ENCODE assay signal across 19 cellular contexts in genomic region chr6:167054987-167055386, GRCh38. TPM values are rescaled to one million over a fixed set of nuclear protein-coding genes. Genes with fewer than 3 reads are reported as not detected.
DNase-seq lines count a peak whose midpoint lies in the region; ATAC-seq and TF ChIP-seq lines count a peak whose summit lies in the region.
"Had no signal": no experiment of that assay in that cellular context is flagged by ENCODE, and none has a peak within 500 bp of the region (broad histone marks: within the 10 kb centered on the region; RNA-seq: fewer than 3 reads in every experiment).

No MANE protein-coding gene starts in this region.

- H3K9me3 Mint-ChIP-seq in CD4-positive, alpha-beta T cell = no peaks in the 10 kb centered on the region
- no peaks in the 10 kb centered on the region for H3K9me3 Mint-ChIP-seq in effector memory CD8-positive, alpha-beta T cell
- H3K9me3 Mint-ChIP-seq: HFFc6 had no signal

- no peaks in the 10 kb centered on the region for H3K9me3 ChIP-seq in BLaER1
- no peaks in the 10 kb centered on the region for H3K9me3 ChIP-seq in CD4-positive, alpha-beta T cell (ENCODE audit: control insufficient read depth, low read length)
- H3K9me3 ChIP-seq in effector memory CD4-positive, alpha-beta T cell (ENCODE audit: control insufficient read depth, low read length) = no peaks in the 10 kb centered on the region
- H3K9me3 ChIP-seq: HAP-1 had no signal

- no peaks in the 10 kb centered on the region for H3K36me3 ChIP-seq in BLaER1
- H3K36me3 ChIP-seq in effector memory CD4-positive, alpha-beta T cell (ENCODE audit: control insufficient read depth, insufficient read depth, low read length) = no peaks in the 10 kb centered on the region
- H3K36me3 ChIP-seq: HAP-1, SJCRH30 had no signal

- peak overlapping the region; percentile 83 for H3K27ac Mint-ChIP-seq in CD4-positive, alpha-beta T cell
- peak overlapping the region in 1 of 2 donors; percentile 95 for H3K27ac Mint-ChIP-seq in effector memory CD8-positive, alpha-beta T cell
- H3K27ac Mint-ChIP-seq: HFFc6 had no signal

- TF ChIP-seq CTCF in CD4-positive, alpha-beta T cell (IDR thresholded peaks at IDR 0.05) = no peak
- no peak for TF ChIP-seq CTCF in NB4 (IDR thresholded peaks at IDR 0.05; ENCODE audit: low read depth, low read length)

- peaks cover 4% of the 10 kb centered on the region for H3K36me3 Mint-ChIP-seq in CD4-positive, alpha-beta T cell (ENCODE audit: low read depth)
- H3K36me3 Mint-ChIP-seq in effector memory CD8-positive, alpha-beta T cell (ENCODE audit: insufficient read depth) = peaks cover 9% of the 10 kb centered on the region

- H3K27ac ChIP-seq in BLaER1 = no peak overlapping the region
- H3K27ac ChIP-seq in CD4-positive, alpha-beta T cell (ENCODE audit: low read depth, low read length) = no peak overlapping the region
- H3K27ac ChIP-seq in effector memory CD4-positive, alpha-beta T cell (ENCODE audit: insufficient read depth, low read length, poor library complexity, severe bottlenecking) = peak overlapping the region; percentile 60
- H3K27ac ChIP-seq: PC-9, SJCRH30 had no signal

- peaks cover 62% of the 10 kb centered on the region for H3K4me1 Mint-ChIP-seq in CD4-positive, alpha-beta T cell (ENCODE audit: low read depth)
- peaks cover 18 to 21% of the 10 kb centered on the region in 2 donors for H3K4me1 Mint-ChIP-seq in effector memory CD8-positive, alpha-beta T cell (ENCODE audit: low read depth in 2 of 2)

- CTCF ChIA-PET in CD4-positive, alpha-beta T cell (lab: Charles Lee) = no interaction called here

- no peak for TF ChIP-seq POLR2A in NB4 (IDR thresholded peaks at IDR 0.05; ENCODE audit: extremely low read depth, insufficient read length)

- peak overlapping the region; percentile 52 for H3K4me2 ChIP-seq in BLaER1
- H3K4me2 ChIP-seq: PC-9 had no signal

- no peaks in the 10 kb centered on the region for H3K27me3 ChIP-seq in BLaER1
- no peaks in the 10 kb centered on the region for H3K27me3 ChIP-seq in CD4-positive, alpha-beta T cell (ENCODE audit: control insufficient read depth, insufficient read depth, low read length)
- no peaks in the 10 kb centered on the region for H3K27me3 ChIP-seq in effector memory CD4-positive, alpha-beta T cell (replicated peaks; ENCODE audit: control insufficient read depth, insufficient read depth, low read length, poor library complexity, severe bottlenecking)
- H3K27me3 ChIP-seq: SJCRH30 had no signal

- no peaks in the 10 kb centered on the region for H3K27me3 Mint-ChIP-seq in CD4-positive, alpha-beta T cell
- no peaks in the 10 kb centered on the region for H3K27me3 Mint-ChIP-seq in effector memory CD8-positive, alpha-beta T cell

- no peaks in the 10 kb centered on the region for H4K20me1 ChIP-seq in BLaER1

- no peak overlapping the region for H3K4me3 ChIP-seq in BLaER1
- no peak overlapping the region for H3K4me3 ChIP-seq in NB4 (ENCODE audit: low read depth, low read length)
- H3K4me3 ChIP-seq in effector memory CD4-positive, alpha-beta T cell (ENCODE audit: insufficient read depth, low read depth, low read length, poor library complexity, severe bottlenecking) = no peak overlapping the region
- H3K4me3 ChIP-seq: HAP-1, PC-9, SJCRH30 had no signal

- intact Hi-C loops in CD4-positive, alpha-beta T cell (cut with DNase I, micrococcal nuclease) = loop anchor here in 1 of 2 experiments (5.0 to 10.0 kb wide), 2 partner anchors 57 to 60 kb away; partner anchors contain the start of gene CEP43

- POLR2A ChIA-PET in CD4-positive, alpha-beta T cell (lab: Charles Lee) = no interaction called here

- no peak for ATAC-seq in CD4-positive, alpha-beta T cell (ENCODE audit: poor library complexity)
- no peak for ATAC-seq in effector memory CD8-positive, alpha-beta T cell (replicated peaks)
- no peak for ATAC-seq in SK-N-SH treated with all-trans-retinoic acid at 6 μM for 48 hours
- ATAC-seq: Right ventricle myocardium inferior had no signal

- H3K9ac ChIP-seq in BLaER1 = no peak overlapping the region

- DNase-seq in CD4-positive, alpha-beta T cell = no peak
- peak; percentile 22 for DNase-seq in NB4 (ENCODE audit: low read depth)
- DNase-seq in effector memory CD4-positive, alpha-beta T cell = no peak
- no peak for DNase-seq in dedifferentiated amniotic fluid mesenchymal stem cell (ENCODE audit: extremely low spot score)
- DNase-seq in effector memory CD8-positive, alpha-beta T cell = no peak
- DNase-seq: C1 segment of cervical spinal cord, GOT3, HFFc6, NCI-H1092, NCI-H1417 treated with DMSO at 0.1 percent for 48 hours, NCI-H1694 treated with DMSO at 0.1 percent for 48 hours, NCI-H2081, NCI-H2227 treated with DMSO at 0.1 percent for 48 hours, PC-9, SJCRH30 had no signal

- H3K4me1 ChIP-seq in BLaER1 = peaks cover 35% of the 10 kb centered on the region
- peaks cover 29% of the 10 kb centered on the region for H3K4me1 ChIP-seq in effector memory CD4-positive, alpha-beta T cell (ENCODE audit: control insufficient read depth, insufficient read depth, low read length, poor library complexity, severe bottlenecking)
- H3K4me1 ChIP-seq: HAP-1 had no signal

- H3K4me3 Mint-ChIP-seq in CD4-positive, alpha-beta T cell = no peak overlapping the region
- peak overlapping the region in 1 of 2 donors; percentile 75 for H3K4me3 Mint-ChIP-seq in effector memory CD8-positive, alpha-beta T cell
- H3K4me3 Mint-ChIP-seq: HFFc6 had no signal

TF ChIP-seq in SK-N-SH treated with all-trans-retinoic acid at 6 μM for 48 hours, 23 proteins besides CTCF, POLR2A, EP300 and RAD21 (continues in another document):
- no peak for TF ChIP-seq POU6F1 (CRISPR knock-in tag; IDR thresholded peaks at IDR 0.05; ENCODE audit: borderline replicate concordance, low read depth)
- no peak for TF ChIP-seq OSR1 (CRISPR knock-in tag; IDR thresholded peaks at IDR 0.05)
- no peak for TF ChIP-seq ZNF565 (CRISPR knock-in tag; conservative IDR thresholded peaks at IDR 0.05; ENCODE audit: low read depth)
- no peak for TF ChIP-seq GLIS3 (CRISPR knock-in tag; IDR thresholded peaks at IDR 0.05)
- no peak for TF ChIP-seq RARB (CRISPR knock-in tag; IDR thresholded peaks at IDR 0.05)
- TF ChIP-seq CSRNP3 (CRISPR knock-in tag; IDR thresholded peaks at IDR 0.05) = no peak
- no peak for TF ChIP-seq ZFP3 (CRISPR knock-in tag; IDR thresholded peaks at IDR 0.05)
- TF ChIP-seq TCF4 (CRISPR knock-in tag; IDR thresholded peaks at IDR 0.05; ENCODE audit: borderline replicate concordance) = no peak
- TF ChIP-seq ZNF70 (CRISPR knock-in tag; IDR thresholded peaks at IDR 0.05) = no peak
- TF ChIP-seq TOX (CRISPR knock-in tag; IDR thresholded peaks at IDR 0.05; ENCODE audit: borderline replicate concordance) = no peak
- TF ChIP-seq ZC3H10 (CRISPR knock-in tag; IDR thresholded peaks at IDR 0.05) = no peak
- TF ChIP-seq ESRRG (CRISPR knock-in tag; IDR thresholded peaks at IDR 0.05) = no peak
- no peak for TF ChIP-seq CREB5 (CRISPR knock-in tag; IDR thresholded peaks at IDR 0.05; ENCODE audit: low read depth)
- no peak for TF ChIP-seq BACH2 (CRISPR knock-in tag; IDR thresholded peaks at IDR 0.05; ENCODE audit: borderline replicate concordance)
- TF ChIP-seq SNAI2 (CRISPR knock-in tag; IDR thresholded peaks at IDR 0.05) = no peak
- TF ChIP-seq ISL1 (CRISPR knock-in tag; IDR thresholded peaks at IDR 0.05) = no peak
- TF ChIP-seq ZNF8 (CRISPR knock-in tag; IDR thresholded peaks at IDR 0.05) = no peak
- TF ChIP-seq PPARA (CRISPR knock-in tag; IDR thresholded peaks at IDR 0.05; ENCODE audit: borderline replicate concordance) = no peak

RNA-seq across cellular contexts. Expression of gene CEP43, which starts 55.8 kb away (rescaled TPM):
- total RNA-seq in CD4-positive, alpha-beta T cell = 10 to 100 TPM; 12.5 to 13.5 TPM
